Comparison of ENCODE assay signal across 8 cellular contexts in the genomic region with DNA sequence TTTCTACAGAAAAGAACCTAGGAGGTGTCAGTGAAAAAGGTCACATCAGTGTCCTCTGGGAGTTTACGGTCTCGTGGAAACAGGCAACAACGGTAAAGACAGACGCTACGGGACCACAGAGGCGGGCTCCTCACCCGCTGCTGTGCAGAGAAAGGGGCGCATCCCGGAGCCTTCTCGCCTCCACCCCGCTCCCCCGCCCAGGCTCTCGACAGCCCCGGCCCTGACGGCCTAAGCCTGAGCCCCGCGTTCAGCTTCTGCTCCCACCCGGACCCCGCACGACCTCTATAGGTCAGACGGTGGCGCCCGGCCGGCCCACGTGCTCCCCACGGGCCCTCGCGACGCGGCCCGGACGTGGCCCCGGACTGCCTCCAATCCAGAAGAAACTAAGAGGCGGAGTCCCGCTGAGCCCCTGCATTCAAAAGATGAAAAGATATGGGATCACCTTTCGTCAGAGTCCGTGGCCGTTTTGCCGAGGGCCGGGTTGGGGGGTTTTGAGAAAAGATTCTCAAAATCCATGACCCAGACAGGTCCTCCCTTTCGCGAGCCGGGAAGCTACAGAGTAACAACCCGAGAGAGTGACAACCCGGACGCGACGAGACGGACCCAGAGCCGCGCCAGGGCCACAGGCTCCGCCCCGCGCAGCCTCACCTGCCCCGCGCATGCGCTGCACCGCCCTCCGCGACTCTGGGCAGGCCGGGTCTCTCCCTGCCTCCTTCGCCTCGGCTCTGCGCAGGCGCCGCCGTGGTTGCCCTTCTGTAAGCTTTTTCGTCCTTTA.
A peak's percentile ranks its signal among the peaks of the same experiment; 100 is the strongest.
DNase-seq lines count a peak whose midpoint lies in the region; ATAC-seq lines count a peak whose summit lies in the region.

A gene (minus strand): TSS at position 577 of the 775 bp plus-strand sequence. CDS start 61 bp downstream, at position 516.

- ATAC-seq in GM19324 (IDR thresholded peaks at IDR 0.05; ENCODE audit: low FRiP score, unreplicated experiment) (peak; percentile 89), HG03460 (IDR thresholded peaks at IDR 0.05; ENCODE audit: unreplicated experiment) (peak; percentile 89)

- DNase-seq in C1 segment of cervical spinal cord (lab: John Stamatoyannopoulos, UW) (peak; percentile 42 to 95 (median 86)), NCI-H526 (lab: John Stamatoyannopoulos, UW) (peak; percentile 69 to 96)
- DNase-seq in activated CD4-positive, alpha-beta T cell treated with anti-CD3 and anti-CD28 coated beads for 48 hours, result peak; percentile 97
- peak; percentile 95 to 96 for DNase-seq in stimulated activated CD4-positive, alpha-beta T cell treated with anti-CD3 and anti-CD28 coated beads, Interleukin-1b, Interleukin-23, amount 100 ng/mL, for 4 hours (ENCODE audit: low read depth in 2 of 2)

- H3K27ac ChIP-seq in cingulate gyrus (ENCODE audit: low read depth, low read length) (peak within 1 kb of the TSS; percentile 70), layer of hippocampus (ENCODE audit: low read depth, low read length) (peak within 1 kb of the TSS; percentile 84)

- no peaks in the 10 kb centered on the region for H3K27me3 ChIP-seq in layer of hippocampus (ENCODE audit: control insufficient read depth, insufficient read depth, low read length)

Comparison
In these comparisons a context has a peak if more than half of its experiments do, and no peak if none do; other contexts are left out.
1. Peak in every context shown above with its lines: DNase-seq, ATAC-seq and H3K27ac ChIP-seq.